ENCODE assay signal across 10 cellular contexts in the genomic region with DNA sequence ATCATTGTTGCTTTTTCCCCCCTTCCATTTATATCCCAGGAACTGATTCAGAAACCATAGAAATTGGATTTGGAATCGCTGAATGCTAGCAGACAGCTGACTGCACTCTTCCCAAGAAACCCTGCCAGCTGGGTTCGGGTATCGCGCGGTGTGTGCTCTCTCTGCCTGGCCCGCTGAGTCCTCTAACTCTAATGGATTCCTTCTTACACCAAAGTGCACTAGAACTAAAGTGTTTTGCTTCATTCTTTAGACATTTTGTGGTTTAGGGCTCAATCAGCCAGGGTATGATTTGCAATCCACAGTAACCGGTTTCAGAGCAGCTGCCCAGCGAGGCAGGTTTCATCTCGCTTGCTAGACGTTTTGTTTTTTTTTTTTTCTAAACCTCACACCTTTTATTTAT.
DNase-seq lines count a peak whose midpoint lies in the region; ATAC-seq and TF ChIP-seq lines count a peak whose summit lies in the region.
"Had no signal": no experiment of that assay in that cellular context is flagged by ENCODE, and none has a peak within 500 bp of the region (broad histone marks: within the 10 kb centered on the region; RNA-seq: fewer than 3 reads in every experiment).

No MANE protein-coding gene starts in this region.

- H3K36me3 Mint-ChIP-seq in Caco-2 (ENCODE audit: insufficient read depth, unreplicated experiment) (no peaks in the 10 kb centered on the region), CD14-positive monocyte (no peaks in the 10 kb centered on the region)

- no peaks in the 10 kb centered on the region for H3K9me3 Mint-ChIP-seq in Caco-2 (ENCODE audit: unreplicated experiment)
- H3K9me3 Mint-ChIP-seq in CD14-positive monocyte, result peaks cover 0 to 3% (median 0%) of the 10 kb centered on the region in 7 donors

- H3K36me3 ChIP-seq in psoas muscle (ENCODE audit: insufficient read depth in 1 of 2, low read depth in 1 of 2) (no peaks in the 10 kb centered on the region), Caco-2 (ENCODE audit: control insufficient read depth, insufficient read depth, low read length) (0 out of 2 replicates have a peak, but pooled peaks cover 1% of the 10 kb centered on the region)

- BruUV-seq in Caco-2 (replicated peaks; lab: Mats Ljungman, UMichigan), result no TSS peak

- peak; percentile 55 to 71 (median 63) for ATAC-seq in psoas muscle

- H3K27me3 ChIP-seq in psoas muscle (ENCODE audit: insufficient read depth in 3 of 3, low read length in 2 of 3) (no peaks in the 10 kb centered on the region), Caco-2 (replicated peaks; ENCODE audit: control insufficient read depth, insufficient read depth, low read length) (no peaks in the 10 kb centered on the region)

- H3K4me3 ChIP-seq in psoas muscle (peak overlapping the region; percentile 42), Caco-2 (ENCODE audit: low read depth, low read length) (no peak overlapping the region)

- WGBS in psoas muscle, 3 donors, result 22 to 44% (median 23%) methylated on average over 10 of the region's 10 CpGs

- TF ChIP-seq CTCF in psoas muscle (IDR thresholded peaks at IDR 0.05) (no peak), Caco-2 (IDR thresholded peaks at IDR 0.05; ENCODE audit: insufficient read depth in 1 of 2, low read depth in 1 of 2, low read length in 1 of 2, severe bottlenecking in 1 of 2, unreplicated experiment in 1 of 2) (no peak), CD14-positive monocyte (IDR thresholded peaks at IDR 0.05) (no peak)

- intact Hi-C loops in psoas muscle (cut with DNase I) (no loop called here), Caco-2 (cut with micrococcal nuclease; ENCODE audit: unreplicated experiment) (no loop called here), CD14-positive monocyte (cut with micrococcal nuclease) (no loop called here)

- no peak overlapping the region for H3K27ac Mint-ChIP-seq in Caco-2 (ENCODE audit: unreplicated experiment)
- H3K27ac Mint-ChIP-seq in CD14-positive monocyte, result no peak overlapping the region

- H3K4me1 ChIP-seq in psoas muscle, result peaks cover 42% of the 10 kb centered on the region
- H3K4me1 ChIP-seq in Caco-2, result peaks cover 7% of the 10 kb centered on the region; the same call in 1 of the 2 replicates

- CTCF ChIA-PET in Caco-2 (lab: Charles Lee), result no interaction called here

- peak overlapping the region; percentile 83 for H3K27ac ChIP-seq in psoas muscle

- no peaks in the 10 kb centered on the region for H3K27me3 Mint-ChIP-seq in Caco-2 (ENCODE audit: insufficient read depth, unreplicated experiment)
- no peaks in the 10 kb centered on the region for H3K27me3 Mint-ChIP-seq in CD14-positive monocyte (ENCODE audit: low read depth in 3 of 3)

- H3K4me3 Mint-ChIP-seq in Caco-2 (ENCODE audit: unreplicated experiment) (no peak overlapping the region), CD14-positive monocyte (no peak overlapping the region)

- POLR2A ChIA-PET in Caco-2 (lab: Charles Lee), result no interaction called here

- no peaks in the 10 kb centered on the region for H3K9me3 ChIP-seq in psoas muscle
- H3K9me3 ChIP-seq in Caco-2, result no peaks in the 10 kb centered on the region

- H3K4me1 Mint-ChIP-seq in Caco-2 (ENCODE audit: low read depth, unreplicated experiment) (peaks cover 10% of the 10 kb centered on the region), CD14-positive monocyte (no peaks in the 10 kb centered on the region)

- DNase-seq in Daoy (ENCODE audit: low read depth), result peak; percentile 76
- peak; percentile 70 for DNase-seq in NCI-H1105 treated with DMSO at 0.1 percent for 48 hours (lab: John Stamatoyannopoulos, UW)
- peak; percentile 72 for DNase-seq in dedifferentiated amniotic fluid mesenchymal stem cell (ENCODE audit: extremely low spot score)
- no peak for DNase-seq in psoas muscle
- no peak for DNase-seq in Caco-2
- DNase-seq in NOMO-1 (lab: John Stamatoyannopoulos, UW; ENCODE audit: unreplicated experiment in 2 of 2), result no peak
- DNase-seq in CD14-positive monocyte (ENCODE audit: low spot score), result no peak
- DNase-seq in NCI-H82 (lab: John Stamatoyannopoulos, UW), result no peak
- DNase-seq: cortex of kidney, mesendoderm had no signal

Comparison
In these comparisons a context has a peak if more than half of its experiments do, and no peak if none do; other contexts are left out.
1. DNase-seq: peak in Daoy (single experiment), NCI-H1105 treated with DMSO at 0.1 percent for 48 hours (single experiment) and dedifferentiated amniotic fluid mesenchymal stem cell (single experiment); none in psoas muscle (0 of 2), Caco-2 (0 of 2), NOMO-1 (0 of 2), CD14-positive monocyte (single experiment) and NCI-H82 (single experiment).